15 cellular contexts compared by ENCODE assay signal in genomic region chr12:67795235-67795634, GRCh38.
"Had no signal": no experiment of that assay in that cellular context is flagged by ENCODE, and none has a peak within 500 bp of the region (broad histone marks: within the 10 kb centered on the region; RNA-seq: fewer than 3 reads in every experiment).

No MANE protein-coding gene starts in this region.

- H3K4me3 Mint-ChIP-seq: activated CD8-positive, alpha-beta memory T cell treated with anti-CD3 and anti-CD28 coated beads, Interleukin-2, amount 10 ng/mL, durations not matched to agents 7 days and 5 days; activated naive CD8-positive, alpha-beta T cell; activated T-cell treated with anti-CD3 and anti-CD28 coated beads, Interleukin-2, amount 50 U/mL, for 24 hours; neural crest cell had no signal

- FAIRE-seq: endometrium, kidney had no signal

- H3K4me1 Mint-ChIP-seq: activated CD8-positive, alpha-beta memory T cell treated with anti-CD3 and anti-CD28 coated beads, Interleukin-2, amount 10 ng/mL, durations not matched to agents 7 days and 5 days had no signal

- H3K27ac ChIP-seq: esophagus squamous epithelium, foreskin keratinocyte, heart left ventricle, ovary, tibial artery had no signal

- DNase-seq: activated CD4-positive, alpha-beta T cell treated with anti-CD3 and anti-CD28 coated beads, Interleukin-2, amount 50 U/mL, for 4 hours; activated CD8-positive, alpha-beta memory T cell treated with anti-CD3 and anti-CD28 coated beads, Interleukin-2, amount 10 ng/mL, durations not matched to agents 7 days and 5 days; activated effector memory CD4-positive, alpha-beta T cell treated with anti-CD3 and anti-CD28 coated beads, Interleukin-2, amount 50 U/mL, for 16 hours; activated T-cell treated with anti-CD3 and anti-CD28 coated beads, Interleukin-2, amount 50 U/mL, for 24 hours; amygdala; esophagus squamous epithelium; foreskin keratinocyte; heart left ventricle; kidney; ovary; retina; tibial artery had no signal

- H3K4me1 ChIP-seq: foreskin keratinocyte had no signal

- H3K27ac Mint-ChIP-seq: activated CD8-positive, alpha-beta memory T cell treated with anti-CD3 and anti-CD28 coated beads, Interleukin-2, amount 10 ng/mL, durations not matched to agents 7 days and 5 days; activated naive CD8-positive, alpha-beta T cell; activated T-cell treated with anti-CD3 and anti-CD28 coated beads, Interleukin-2, amount 50 U/mL, for 24 hours had no signal

- H3K27me3 Mint-ChIP-seq: activated CD8-positive, alpha-beta memory T cell treated with anti-CD3 and anti-CD28 coated beads, Interleukin-2, amount 10 ng/mL, durations not matched to agents 7 days and 5 days; activated naive CD8-positive, alpha-beta T cell; activated T-cell treated with anti-CD3 and anti-CD28 coated beads, Interleukin-2, amount 50 U/mL, for 24 hours had no signal

- H3K36me3 ChIP-seq: esophagus squamous epithelium, heart left ventricle, ovary, tibial artery had no signal

- H3K9me3 ChIP-seq: esophagus squamous epithelium, ovary, tibial artery had no signal

- ATAC-seq: activated CD8-positive, alpha-beta memory T cell treated with anti-CD3 and anti-CD28 coated beads, Interleukin-2, amount 10 ng/mL, durations not matched to agents 7 days and 5 days; foreskin keratinocyte; heart left ventricle had no signal

- H3K27me3 ChIP-seq: esophagus squamous epithelium, foreskin keratinocyte, heart left ventricle, ovary, tibial artery had no signal

- H3K4me3 ChIP-seq: esophagus squamous epithelium, heart left ventricle, ovary, tibial artery had no signal
